Comparison of ENCODE assay signal across 24 cellular contexts in genomic region chr20:41089555-41089954, GRCh38. TPM values are rescaled to one million over a fixed set of nuclear protein-coding genes. Genes with fewer than 3 reads are reported as not detected.
DNase-seq lines count a peak whose midpoint lies in the region; ATAC-seq and TF ChIP-seq lines count a peak whose summit lies in the region.
"Had no signal": no experiment of that assay in that cellular context is flagged by ENCODE, and none has a peak within 500 bp of the region (broad histone marks: within the 10 kb centered on the region; RNA-seq: fewer than 3 reads in every experiment).

No MANE protein-coding gene starts in this region.

- H3K27ac Mint-ChIP-seq in activated CD4-positive, alpha-beta T cell treated with anti-CD3 and anti-CD28 coated beads, Interleukin-2, amount 10 ng/mL, durations not matched to agents 7 days and 5 days: peak overlapping the region; percentile 19
- H3K27ac Mint-ChIP-seq in central memory CD8-positive, alpha-beta T cell (ENCODE audit: low read depth): peak overlapping the region; percentile 29
- H3K27ac Mint-ChIP-seq in type B pancreatic cell: no peak overlapping the region
- H3K27ac Mint-ChIP-seq: activated CD4-positive, alpha-beta T cell treated with anti-CD3 and anti-CD28 coated beads, Interleukin-2, amount 10 ng/mL, durations not matched to agents 24 days and 14 days had no signal

- H3K27me3 Mint-ChIP-seq in activated CD4-positive, alpha-beta T cell treated with anti-CD3 and anti-CD28 coated beads, Interleukin-2, amount 10 ng/mL, durations not matched to agents 7 days and 5 days: no peaks in the 10 kb centered on the region
- H3K27me3 Mint-ChIP-seq in central memory CD8-positive, alpha-beta T cell: no peaks in the 10 kb centered on the region
- no peaks in the 10 kb centered on the region for H3K27me3 Mint-ChIP-seq in type B pancreatic cell
- H3K27me3 Mint-ChIP-seq: activated CD4-positive, alpha-beta T cell treated with anti-CD3 and anti-CD28 coated beads, Interleukin-2, amount 10 ng/mL, durations not matched to agents 24 days and 14 days had no signal

- H3K79me2 ChIP-seq in OCI-LY1 (ENCODE audit: insufficient read depth, low read length): no peaks in the 10 kb centered on the region
- peaks cover 13% of the 10 kb centered on the region for H3K79me2 ChIP-seq in smooth muscle cell (ENCODE audit: low read depth)

- H3K9me3 ChIP-seq in OCI-LY1 (ENCODE audit: low read length): no peaks in the 10 kb centered on the region
- no peaks in the 10 kb centered on the region for H3K9me3 ChIP-seq in smooth muscle cell (replicated peaks; ENCODE audit: low read depth)
- H3K9me3 ChIP-seq: BLaER1, stomach, upper lobe of right lung had no signal

- no peaks in the 10 kb centered on the region for H3K27me3 ChIP-seq in OCI-LY1 (ENCODE audit: insufficient read depth, low read length)
- H3K27me3 ChIP-seq in smooth muscle cell (ENCODE audit: low read depth): no peaks in the 10 kb centered on the region
- H3K27me3 ChIP-seq: BLaER1, stomach, upper lobe of right lung had no signal

- H3K4me1 ChIP-seq in OCI-LY1 (ENCODE audit: insufficient read depth, low read length, severe bottlenecking): no peaks in the 10 kb centered on the region
- no peaks in the 10 kb centered on the region for H3K4me1 ChIP-seq in smooth muscle cell (ENCODE audit: low read depth)
- H3K4me1 ChIP-seq: BLaER1 had no signal

- H3K4me3 Mint-ChIP-seq in activated CD4-positive, alpha-beta T cell treated with anti-CD3 and anti-CD28 coated beads, Interleukin-2, amount 10 ng/mL, durations not matched to agents 7 days and 5 days: no peak overlapping the region
- no peak overlapping the region for H3K4me3 Mint-ChIP-seq in central memory CD8-positive, alpha-beta T cell
- H3K4me3 Mint-ChIP-seq in type B pancreatic cell: no peak overlapping the region
- H3K4me3 Mint-ChIP-seq: activated CD4-positive, alpha-beta T cell treated with anti-CD3 and anti-CD28 coated beads, Interleukin-2, amount 10 ng/mL, durations not matched to agents 24 days and 14 days; neural crest cell had no signal

- H3K4me3 ChIP-seq in OCI-LY1 (ENCODE audit: low read depth, low read length, poor library complexity, severe bottlenecking) (no peak overlapping the region), smooth muscle cell (no peak overlapping the region)
- H3K4me3 ChIP-seq: BLaER1, stomach, upper lobe of right lung had no signal

- no peaks in the 10 kb centered on the region for H4K20me1 ChIP-seq in OCI-LY1 (ENCODE audit: insufficient read depth, low read length)
- peaks cover 67% of the 10 kb centered on the region for H4K20me1 ChIP-seq in smooth muscle cell (ENCODE audit: low read depth)

- DNase-seq in activated CD4-positive, alpha-beta T cell treated with anti-CD3 and anti-CD28 coated beads, Interleukin-2, amount 10 ng/mL, durations not matched to agents 7 days and 5 days: no peak
- no peak for DNase-seq in activated CD4-positive, alpha-beta T cell treated with anti-CD3 and anti-CD28 coated beads, Interleukin-2, amount 50 U/mL, for 48 hours
- no peak for DNase-seq in central memory CD8-positive, alpha-beta T cell (ENCODE audit: low spot score in 2 of 2)
- DNase-seq in type B pancreatic cell (ENCODE audit: extremely low spot score, unreplicated experiment): no peak
- DNase-seq in GM10248 (ENCODE audit: extremely low spot score): no peak
- no peak for DNase-seq in smooth muscle cell (lab: John Stamatoyannopoulos, UW; ENCODE audit: unreplicated experiment)
- no peak for DNase-seq in NCI-H1694 treated with DMSO at 0.1 percent for 48 hours (lab: John Stamatoyannopoulos, UW)
- DNase-seq: activated CD4-positive, alpha-beta T cell treated with anti-CD3 and anti-CD28 coated beads, Interleukin-2, amount 10 ng/mL, durations not matched to agents 24 days and 14 days; activated effector memory CD4-positive, alpha-beta T cell treated with Interleukin-2 at 50 U/mL for 16 hours; Calu3; foreskin melanocyte; hippocampal formation; NCI-H1092; NCI-H2029 treated with DMSO at 0.1 percent for 48 hours; NCI-H446 treated with DMSO at 0.1 percent for 48 hours; stimulated activated CD4-positive, alpha-beta T cell treated with anti-CD3 and anti-CD28 coated beads, Interleukin-4, amount 100 ng/mL, for 24 hours; stomach; upper lobe of right lung had no signal

- TF ChIP-seq CTCF in OCI-LY1 (IDR thresholded peaks at IDR 0.05; ENCODE audit: low read length) (peak; percentile 25; the same call in 1 of the 2 replicates), type B pancreatic cell (conservative IDR thresholded peaks at IDR 0.05) (peak; percentile 18), GM10248 (IDR thresholded peaks at IDR 0.05; ENCODE audit: control extremely low read depth, extremely low read depth, low read depth, missing control alignments) (no peak), smooth muscle cell (IDR thresholded peaks at IDR 0.05; ENCODE audit: borderline replicate concordance, insufficient read depth, poor library complexity, severe bottlenecking) (no peak)

- H3K4me2 ChIP-seq in OCI-LY1 (ENCODE audit: low read length) (no peak overlapping the region), smooth muscle cell (no peak overlapping the region)
- H3K4me2 ChIP-seq: BLaER1, KMS-11 had no signal

- CTCF ChIA-PET in activated CD4-positive, alpha-beta T cell treated with anti-CD3 and anti-CD28 coated beads, Interleukin-2, amount 10 ng/mL, durations not matched to agents 7 days and 5 days (lab: Charles Lee): interaction anchor here (0.5 to 1.0 kb wide), 3 partner anchors 23 to 430 kb away, joined by 3 read pairs; no protein-coding TSS in a partner anchor
- CTCF ChIA-PET in GM10248 (lab: Yijun Ruan, JAX): interaction anchor here (0.9 to 1.4 kb wide), 3 partner anchors 15 to 126 kb away, joined by 3 to 4 read pairs (median 3); no protein-coding TSS in a partner anchor

- H3K9me2 ChIP-seq in OCI-LY1 (ENCODE audit: low read depth, low read length): no peaks in the 10 kb centered on the region

- H3F3A ChIP-seq in OCI-LY1 (ENCODE audit: insufficient read depth, low read length): peaks cover 10% of the 10 kb centered on the region; the same call in 1 of the 2 replicates
- H3F3A ChIP-seq in smooth muscle cell (ENCODE audit: low read depth): peaks cover 25% of the 10 kb centered on the region

- H3K27ac ChIP-seq in OCI-LY1 (ENCODE audit: low read depth, low read length, poor library complexity, severe bottlenecking) (no peak overlapping the region), smooth muscle cell (ENCODE audit: low read depth) (no peak overlapping the region)
- H3K27ac ChIP-seq: BLaER1, epithelial cell of prostate, KMS-11, RWPE1, stomach, upper lobe of right lung had no signal

- no peaks in the 10 kb centered on the region for H3K9me3 Mint-ChIP-seq in activated CD4-positive, alpha-beta T cell treated with anti-CD3 and anti-CD28 coated beads, Interleukin-2, amount 10 ng/mL, durations not matched to agents 7 days and 5 days
- H3K9me3 Mint-ChIP-seq in central memory CD8-positive, alpha-beta T cell: no peaks in the 10 kb centered on the region
- H3K9me3 Mint-ChIP-seq in type B pancreatic cell: no peaks in the 10 kb centered on the region
- H3K9me3 Mint-ChIP-seq: activated CD4-positive, alpha-beta T cell treated with anti-CD3 and anti-CD28 coated beads, Interleukin-2, amount 10 ng/mL, durations not matched to agents 24 days and 14 days; neural crest cell had no signal

- POLR2A ChIA-PET in activated CD4-positive, alpha-beta T cell treated with anti-CD3 and anti-CD28 coated beads, Interleukin-2, amount 10 ng/mL, durations not matched to agents 7 days and 5 days (lab: Charles Lee): no interaction called here
- POLR2A ChIA-PET in GM10248 (lab: Yijun Ruan, JAX): no interaction called here

- H2AFZ ChIP-seq in OCI-LY1 (ENCODE audit: low read length): no peak overlapping the region
- no peak overlapping the region for H2AFZ ChIP-seq in smooth muscle cell (ENCODE audit: low read depth)

- peaks cover 54% of the 10 kb centered on the region for H3K36me3 Mint-ChIP-seq in activated CD4-positive, alpha-beta T cell treated with anti-CD3 and anti-CD28 coated beads, Interleukin-2, amount 10 ng/mL, durations not matched to agents 7 days and 5 days (ENCODE audit: low read depth)
- peaks cover 48% of the 10 kb centered on the region for H3K36me3 Mint-ChIP-seq in central memory CD8-positive, alpha-beta T cell (ENCODE audit: insufficient read depth)
- H3K36me3 Mint-ChIP-seq in type B pancreatic cell: peaks cover 45% of the 10 kb centered on the region

- H3K4me1 Mint-ChIP-seq in activated CD4-positive, alpha-beta T cell treated with anti-CD3 and anti-CD28 coated beads, Interleukin-2, amount 10 ng/mL, durations not matched to agents 7 days and 5 days: peaks cover 23% of the 10 kb centered on the region
- H3K4me1 Mint-ChIP-seq in central memory CD8-positive, alpha-beta T cell: no peaks in the 10 kb centered on the region
- peaks cover 11% of the 10 kb centered on the region for H3K4me1 Mint-ChIP-seq in type B pancreatic cell (ENCODE audit: unreplicated experiment)
- H3K4me1 Mint-ChIP-seq: neural crest cell had no signal

- H3K36me3 ChIP-seq in OCI-LY1 (ENCODE audit: insufficient read depth, low read length) (peaks cover 94% of the 10 kb centered on the region), smooth muscle cell (ENCODE audit: low read depth) (peaks cover 37% of the 10 kb centered on the region)

- no peak for ATAC-seq in central memory CD8-positive, alpha-beta T cell (replicated peaks; ENCODE audit: extremely low read depth, poor library complexity, severe bottlenecking)
- ATAC-seq: upper lobe of right lung had no signal

- WGBS in smooth muscle cell (ENCODE audit: low lambda C conversion rate): 89% methylated on average over 3 of the region's 3 CpGs

- H3K9ac ChIP-seq in OCI-LY1 (ENCODE audit: low read length) (no peak overlapping the region), smooth muscle cell (ENCODE audit: low read depth) (no peak overlapping the region)
- H3K9ac ChIP-seq: BLaER1, KMS-11 had no signal

RNA-seq across cellular contexts. Expression of gene PLCG1, which starts 47.8 kb away (rescaled TPM):
- 100 to 1,000 TPM; 395 to 443 TPM for total RNA-seq in activated CD4-positive, alpha-beta T cell treated with anti-CD3 and anti-CD28 coated beads, Interleukin-2, amount 10 ng/mL, durations not matched to agents 7 days and 5 days
- 78.9 and 241 TPM in 2 replicates for total RNA-seq in type B pancreatic cell (ENCODE audit: low replicate concordance)
- 45.2 and 77.1 TPM in 2 replicates for total RNA-seq in smooth muscle cell
- polyA plus RNA-seq in smooth muscle cell: 36.9 and 38.5 TPM in 2 replicates

Comparison
In these comparisons a context has a peak if more than half of its experiments do, and no peak if none do; other contexts are left out.
1. CTCF ChIP-seq: peak in OCI-LY1 (single experiment) and type B pancreatic cell (single experiment); none in GM10248 (single experiment) and smooth muscle cell (single experiment).